Comparison of ENCODE assay signal across 11 cellular contexts in the genomic region with DNA sequence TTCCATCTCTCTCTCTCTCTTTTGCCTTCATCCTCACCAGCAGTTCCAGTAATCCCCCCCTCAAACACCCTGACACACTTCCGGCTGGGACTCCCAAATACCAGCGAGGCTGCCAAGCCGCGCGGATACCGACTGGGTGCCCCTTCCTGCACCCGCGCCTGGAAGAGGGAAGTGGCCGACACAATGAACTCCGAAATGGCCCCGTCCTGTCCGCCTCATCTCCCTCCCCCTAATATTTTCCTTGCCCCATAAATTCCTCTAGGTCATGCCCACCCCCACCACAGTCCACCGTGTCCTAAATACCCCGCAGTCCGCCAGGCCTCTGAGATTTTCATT. TPM values are rescaled to one million over a fixed set of nuclear protein-coding genes. Genes with fewer than 3 reads are reported as not detected.
DNase-seq lines count a peak whose midpoint lies in the region; ATAC-seq, FAIRE-seq and TF ChIP-seq lines count a peak whose summit lies in the region.
"Had no signal": no experiment of that assay in that cellular context is flagged by ENCODE, and none has a peak within 500 bp of the region (broad histone marks: within the 10 kb centered on the region; RNA-seq: fewer than 3 reads in every experiment).

No MANE protein-coding gene starts in this region.

- H3K27me3 Mint-ChIP-seq in activated T-cell treated with anti-CD3 and anti-CD28 coated beads, Interleukin-2, amount 50 U/mL, for 24 hours, result peaks cover 91% of the 10 kb centered on the region

- H3K4me3 Mint-ChIP-seq in activated T-cell treated with anti-CD3 and anti-CD28 coated beads, Interleukin-2, amount 50 U/mL, for 24 hours, result peak overlapping the region; percentile 21

- H3K27me3 ChIP-seq in tibial artery, result no peaks in the 10 kb centered on the region

- H3K4me1 Mint-ChIP-seq in activated T-cell treated with anti-CD3 and anti-CD28 coated beads, Interleukin-2, amount 50 U/mL, for 24 hours (ENCODE audit: low read depth), result peaks cover 44% of the 10 kb centered on the region

- intact Hi-C loops in kidney (cut with DNase I), result no loop called here
- intact Hi-C loops in tibial artery (cut with DNase I; ENCODE audit: low total_unique reads), result loop anchor here (10.0 kb wide), 1 partner anchor 1772 kb away; no protein-coding TSS in a partner anchor

- FAIRE-seq in kidney (lab: Jason Lieb, UNC), result no peak

- ATAC-seq in GM19324 (IDR thresholded peaks at IDR 0.05; ENCODE audit: low FRiP score, unreplicated experiment), result no peak
- no peak for ATAC-seq in GM18498 (IDR thresholded peaks at IDR 0.05; ENCODE audit: unreplicated experiment)

- H3K36me3 Mint-ChIP-seq in activated T-cell treated with anti-CD3 and anti-CD28 coated beads, Interleukin-2, amount 50 U/mL, for 24 hours (ENCODE audit: low read depth), result no peaks in the 10 kb centered on the region

- no peak for TF ChIP-seq CTCF in kidney (IDR thresholded peaks at IDR 0.05; ENCODE audit: borderline replicate concordance, extremely low read depth, insufficient read depth)
- no peak for TF ChIP-seq CTCF in tibial artery (IDR thresholded peaks at IDR 0.05)

- H3K9ac ChIP-seq in kidney (ENCODE audit: low read length in 2 of 2), result peak overlapping the region; percentile 79 to 95

- DNase-seq in activated T-cell treated with anti-CD3 and anti-CD28 coated beads, Interleukin-2, amount 50 U/mL, for 24 hours, result no peak
- DNase-seq in activated T-cell treated with anti-CD3 and anti-CD28 coated beads for 4 hours (no peak), RKO (ENCODE audit: low spot score) (peak; percentile 89), kidney (peak; percentile 85), tibial artery (peak in 1 of 2 donors; percentile 79), pons (ENCODE audit: low spot score) (no peak)
- DNase-seq: Calu3 had no signal

- H3K4me3 ChIP-seq in kidney (ENCODE audit: low read length in 2 of 2), result peak overlapping the region; percentile 60 to 86
- peak overlapping the region; percentile 68 to 91 for H3K4me3 ChIP-seq in tibial artery

- H3K36me3 ChIP-seq in kidney (ENCODE audit: control insufficient read depth in 1 of 2, insufficient read depth in 2 of 2, low read length in 2 of 2) (peaks cover 0 to 5% of the 10 kb centered on the region in 2 donors), tibial artery (no peaks in the 10 kb centered on the region)

- peak overlapping the region; percentile 26 for H3K27ac Mint-ChIP-seq in activated T-cell treated with anti-CD3 and anti-CD28 coated beads, Interleukin-2, amount 50 U/mL, for 24 hours

- H3K4me1 ChIP-seq in kidney (ENCODE audit: control insufficient read depth in 1 of 2, insufficient read depth in 1 of 2, low read depth in 1 of 2, low read length in 2 of 2) (peaks cover 0 to 2% of the 10 kb centered on the region in 2 donors), tibial artery (peaks cover 0 to 42% (median 6%) of the 10 kb centered on the region in 4 donors)

- no peaks in the 10 kb centered on the region for H3K9me3 Mint-ChIP-seq in activated T-cell treated with anti-CD3 and anti-CD28 coated beads, Interleukin-2, amount 50 U/mL, for 24 hours

- H3K9me3 ChIP-seq in kidney (ENCODE audit: control insufficient read depth in 1 of 2, low read length in 2 of 2), result no peaks in the 10 kb centered on the region
- no peaks in the 10 kb centered on the region for H3K9me3 ChIP-seq in tibial artery

- peak overlapping the region; percentile 94 to 96 for H3K27ac ChIP-seq in kidney (ENCODE audit: low read depth in 2 of 2, low read length in 2 of 2)
- H3K27ac ChIP-seq in tibial artery, result peak overlapping the region; percentile 96 to 97
- H3K27ac ChIP-seq: HL-60 had no signal

RNA-seq across cellular contexts. Expression of gene HOXA9, which starts 1.8 kb away (rescaled TPM):
- 36.8 TPM for total RNA-seq in kidney
- 36.7 TPM for polyA plus RNA-seq in kidney (ENCODE audit: insufficient read depth, low read depth, low replicate concordance)

RNA-seq across cellular contexts. Expression of gene HOXA10, which starts 7.0 kb away (rescaled TPM):
- total RNA-seq in kidney, result 16.3 TPM
- 17.9 TPM for polyA plus RNA-seq in kidney (ENCODE audit: insufficient read depth, low read depth, low replicate concordance)
- total RNA-seq: temporal lobe had no signal

RNA-seq across cellular contexts. Expression of gene HOXA7, which starts 10.7 kb away (rescaled TPM):
- total RNA-seq in kidney, result 31.3 TPM
- 23.8 TPM for polyA plus RNA-seq in kidney (ENCODE audit: insufficient read depth, low read depth, low replicate concordance)
- total RNA-seq: Calu3, temporal lobe had no signal

RNA-seq across cellular contexts. Expression of gene HOXA3, which starts 14.8 kb away (rescaled TPM):
- 21.2 TPM for total RNA-seq in kidney
- 6.3 TPM for polyA plus RNA-seq in kidney (ENCODE audit: insufficient read depth, low read depth, low replicate concordance)
- total RNA-seq: temporal lobe had no signal

RNA-seq across cellular contexts. Expression of gene HOXA11, which starts 17.9 kb away (rescaled TPM):
- 5.2 TPM for total RNA-seq in kidney
- 5.5 TPM for polyA plus RNA-seq in kidney (ENCODE audit: insufficient read depth, low read depth, low replicate concordance)
- total RNA-seq: temporal lobe had no signal

Comparison
In these comparisons a context has a peak if more than half of its experiments do, and no peak if none do; other contexts are left out.
1. DNase-seq: peak in RKO (single experiment) and kidney (single experiment); none in activated T-cell treated with anti-CD3 and anti-CD28 coated beads, Interleukin-2, amount 50 U/mL, for 24 hours (single experiment), activated T-cell treated with anti-CD3 and anti-CD28 coated beads for 4 hours (single experiment) and pons (single experiment).